8 cellular contexts compared by ENCODE assay signal in genomic region chr17:64974052-64974749, GRCh38. TPM values are rescaled to one million over a fixed set of nuclear protein-coding genes. Genes with fewer than 3 reads are reported as not detected.
DNase-seq lines count a peak whose midpoint lies in the region; ATAC-seq and TF ChIP-seq lines count a peak whose summit lies in the region.
"Not testable (repeated sequence)": the region's sequence is repeated elsewhere in the genome, so short reads cannot be mapped to it uniquely, and the experiment has no call there.

No MANE protein-coding gene starts in this region.

- not testable (repeated sequence) for H3K4ac ChIP-seq in H9 (ENCODE audit: low read depth, low read length)

- H4K20me1 ChIP-seq in H9 (ENCODE audit: control insufficient read depth, insufficient read depth, insufficient read length); OCI-LY3 (ENCODE audit: insufficient read depth, low read length); mammary epithelial cell (ENCODE audit: insufficient read depth, low read length): not testable (repeated sequence)

- not testable (repeated sequence) for H2BK12ac ChIP-seq in H9 (ENCODE audit: insufficient read length, low read depth, low read length)

- H2BK20ac ChIP-seq in H9 (ENCODE audit: low read depth, low read length, poor library complexity, severe bottlenecking), result not testable (repeated sequence)

- not testable (repeated sequence) for H3K36me3 ChIP-seq in BE2C; OCI-LY3 (replicated peaks; ENCODE audit: low read depth, low read length); mammary epithelial cell (ENCODE audit: insufficient read depth, low read length)

- not testable (repeated sequence) for H3K18ac ChIP-seq in H9 (ENCODE audit: insufficient read length, low read depth, low read length)

- H3K79me1 ChIP-seq in H9 (ENCODE audit: insufficient read depth, low read depth, low read length, poor library complexity, severe bottlenecking), result not testable (repeated sequence)

- H3K9me3 Mint-ChIP-seq in H9; activated CD4-positive, alpha-beta T cell treated with anti-CD3 and anti-CD28 coated beads, Interleukin-2, amount 10 ng/mL, durations not matched to agents 24 days and 14 days; naive B cell; stimulated activated memory B cell treated with anti-CD40 and anti-IgM and Interleukin-4, amounts not matched to agents 10 μg/mL and 1 μg/mL and 100 μg/mL, for 72 hours: not testable (repeated sequence)

- not testable (repeated sequence) for H3K9me3 ChIP-seq in BE2C; H9 (ENCODE audit: control insufficient read depth, low read depth, low read length); OCI-LY3 (ENCODE audit: insufficient read depth, low read length); mammary epithelial cell (replicated peaks; ENCODE audit: insufficient read depth, low read length)

- H3K4me1 Mint-ChIP-seq in H9, result peaks cover 12 to 22% of the 10 kb centered on the region in 2 experiments
- peaks cover 52% of the 10 kb centered on the region for H3K4me1 Mint-ChIP-seq in activated CD4-positive, alpha-beta T cell treated with anti-CD3 and anti-CD28 coated beads, Interleukin-2, amount 10 ng/mL, durations not matched to agents 24 days and 14 days
- peaks cover 43 to 63% (median 43%) of the 10 kb centered on the region in 3 donors for H3K4me1 Mint-ChIP-seq in naive B cell
- peaks cover 45% of the 10 kb centered on the region for H3K4me1 Mint-ChIP-seq in stimulated activated memory B cell treated with anti-CD40 and anti-IgM and Interleukin-4, amounts not matched to agents 10 μg/mL and 1 μg/mL and 100 μg/mL, for 72 hours

- H3K4me2 ChIP-seq in H9 (ENCODE audit: insufficient read depth, insufficient read length, low read length), result peak overlapping the region; percentile 67
- peak overlapping the region; percentile 97 for H3K4me2 ChIP-seq in OCI-LY3 (ENCODE audit: low read length)
- peak overlapping the region; percentile 97 for H3K4me2 ChIP-seq in mammary epithelial cell (ENCODE audit: insufficient read depth, low read depth, low read length)

- not testable (repeated sequence) for H3K27ac Mint-ChIP-seq in H9
- H3K27ac Mint-ChIP-seq in activated CD4-positive, alpha-beta T cell treated with anti-CD3 and anti-CD28 coated beads, Interleukin-2, amount 10 ng/mL, durations not matched to agents 24 days and 14 days, result peak overlapping the region; percentile 93
- H3K27ac Mint-ChIP-seq in naive B cell, result peak overlapping the region; percentile 97 to 100 (median 100)
- H3K27ac Mint-ChIP-seq in stimulated activated memory B cell treated with anti-CD40 and anti-IgM and Interleukin-4, amounts not matched to agents 10 μg/mL and 1 μg/mL and 100 μg/mL, for 72 hours, result peak overlapping the region; percentile 85

- not testable (repeated sequence) for H2BK5ac ChIP-seq in H9 (ENCODE audit: insufficient read length, low read length)

- not testable (repeated sequence) for H3K14ac ChIP-seq in H9 (ENCODE audit: insufficient read depth, low read length)

- H3K4me3 ChIP-seq in BE2C (ENCODE audit: low read depth, low read length) (peak overlapping the region; percentile 67), OCI-LY3 (ENCODE audit: low read length) (peak overlapping the region; percentile 86)
- not testable (repeated sequence) for H3K4me3 ChIP-seq in mammary epithelial cell (replicated peaks in 1 of 3; ENCODE audit: insufficient read depth in 1 of 3, low read depth in 2 of 3, low read length in 3 of 3)

- H3K27me3 ChIP-seq in BE2C; H9 (ENCODE audit: insufficient read depth, low read length); OCI-LY3 (ENCODE audit: low read depth, low read length); mammary epithelial cell (ENCODE audit: insufficient read depth, low read length): not testable (repeated sequence)

- H3K79me2 ChIP-seq in H9 (ENCODE audit: insufficient read depth, low read length); OCI-LY3 (ENCODE audit: low read length); mammary epithelial cell (ENCODE audit: insufficient read depth, low read length): not testable (repeated sequence)

- TSS peak; percentile 77 for BruUV-seq in mammary epithelial cell (replicated peaks; lab: Mats Ljungman, UMichigan)

- not testable (repeated sequence) for H4K8ac ChIP-seq in H9 (replicated peaks; ENCODE audit: insufficient read length, low read depth, low read length)

- H3K4me3 Mint-ChIP-seq in H9 (peak overlapping the region; percentile 93 to 97), naive B cell (peak overlapping the region; percentile 78 to 97 (median 94))
- H3K4me3 Mint-ChIP-seq in activated CD4-positive, alpha-beta T cell treated with anti-CD3 and anti-CD28 coated beads, Interleukin-2, amount 10 ng/mL, durations not matched to agents 24 days and 14 days, result peak overlapping the region; percentile 76
- H3K4me3 Mint-ChIP-seq in stimulated activated memory B cell treated with anti-CD40 and anti-IgM and Interleukin-4, amounts not matched to agents 10 μg/mL and 1 μg/mL and 100 μg/mL, for 72 hours, result peak overlapping the region; percentile 74

- not testable (repeated sequence) for ATAC-seq in naive B cell (ENCODE audit: low read depth in 2 of 2); stimulated activated memory B cell treated with anti-CD40 and anti-IgM and Interleukin-4, amounts not matched to agents 10 μg/mL and 1 μg/mL and 100 μg/mL, for 72 hours

- not testable (repeated sequence) for H3K4me1 ChIP-seq in BE2C; H9 (ENCODE audit: insufficient read depth, low read length)
- peaks cover 54% of the 10 kb centered on the region for H3K4me1 ChIP-seq in OCI-LY3 (ENCODE audit: low read length)
- H3K4me1 ChIP-seq in mammary epithelial cell (ENCODE audit: insufficient read depth, low read length), result peaks cover 23% of the 10 kb centered on the region

- H3T11ph ChIP-seq in H9 (ENCODE audit: low read length), result not testable (repeated sequence)

- H4K5ac ChIP-seq in H9 (ENCODE audit: insufficient read length, low read depth, low read length), result not testable (repeated sequence)

- dilution Hi-C loops in mammary epithelial cell (cut with HindIII; ENCODE audit: low sequenced_read_pairs), result not testable (repeated sequence)

- H2AK5ac ChIP-seq in H9 (ENCODE audit: insufficient read length, low read length), result not testable (repeated sequence)

- no CpG with 5 or more reads among the region's 7 CpGs for WGBS in H9 (ENCODE audit: extremely low coverage, insufficient read length, low lambda C conversion rate)
- WGBS in mammary epithelial cell (ENCODE audit: low coverage, missing lambda C conversion rate), result 56% methylated on average over 7 of the region's 7 CpGs

- not testable (repeated sequence) for H3K23ac ChIP-seq in H9 (ENCODE audit: insufficient read length, low read depth, low read length)

- intact Hi-C loops in activated CD4-positive, alpha-beta T cell treated with anti-CD3 and anti-CD28 coated beads, Interleukin-2, amount 10 ng/mL, durations not matched to agents 24 days and 14 days (cut with micrococcal nuclease), result loop anchor here (1.0 to 10.0 kb wide), 7 partner anchors 19 to 469 kb away; partner anchors contain the start of genes CEP95 and DDX5
- intact Hi-C loops in mammary epithelial cell (cut with micrococcal nuclease), result not testable (repeated sequence)

- H2BK120ac ChIP-seq in H9 (ENCODE audit: low read depth, low read length, poor library complexity, severe bottlenecking), result not testable (repeated sequence)

- CTCF ChIA-PET in mammary epithelial cell (lab: Charles Lee; ENCODE audit: low non-redundant PET), result interaction anchor here (0.6 kb wide), 2 partner anchors 47 to 115 kb away, joined by 3 to 5 read pairs; no protein-coding TSS in a partner anchor

- peaks cover 0 to 16% (median 2%) of the 10 kb centered on the region in 3 experiments; a peak in 5 of 7 replicates for H3K36me3 Mint-ChIP-seq in H9 (ENCODE audit: insufficient read depth in 1 of 3, low read depth in 3 of 3)
- H3K36me3 Mint-ChIP-seq in activated CD4-positive, alpha-beta T cell treated with anti-CD3 and anti-CD28 coated beads, Interleukin-2, amount 10 ng/mL, durations not matched to agents 24 days and 14 days (ENCODE audit: low read depth), result peaks cover 15% of the 10 kb centered on the region
- not testable (repeated sequence) for H3K36me3 Mint-ChIP-seq in naive B cell; stimulated activated memory B cell treated with anti-CD40 and anti-IgM and Interleukin-4, amounts not matched to agents 10 μg/mL and 1 μg/mL and 100 μg/mL, for 72 hours

- not testable (repeated sequence) for H3K23me2 ChIP-seq in H9 (ENCODE audit: insufficient read length, low read depth, low read length, poor library complexity, severe bottlenecking)

- not testable (repeated sequence) for H2AFZ ChIP-seq in H9 (ENCODE audit: low read length); OCI-LY3 (ENCODE audit: low read depth, low read length)
- H2AFZ ChIP-seq in mammary epithelial cell (ENCODE audit: low read depth, low read length), result peak overlapping the region; percentile 94

- not testable (repeated sequence) for DNase-seq in BE2C, H9, naive B cell
- DNase-seq in activated CD4-positive, alpha-beta T cell treated with anti-CD3 and anti-CD28 coated beads, Interleukin-2, amount 10 ng/mL, durations not matched to agents 24 days and 14 days, result peak; percentile 76
- peak; percentile 80 for DNase-seq in mammary epithelial cell
- DNase-seq in glomerular visceral epithelial cell (ENCODE audit: extremely low spot score), result peak; percentile 50

- H3K9ac ChIP-seq in H9 (ENCODE audit: extremely low read depth, insufficient read length, low read length), result not testable (repeated sequence)
- H3K9ac ChIP-seq in OCI-LY3 (ENCODE audit: low read length) (peak overlapping the region; percentile 92), mammary epithelial cell (ENCODE audit: insufficient read depth, low read length) (peak overlapping the region; percentile 47)

- H4K91ac ChIP-seq in H9 (ENCODE audit: insufficient read length, low read depth, low read length), result not testable (repeated sequence)

- H3K56ac ChIP-seq in H9 (ENCODE audit: insufficient read length, low read depth, low read length), result not testable (repeated sequence)

- not testable (repeated sequence) for H3K27ac ChIP-seq in H9 (ENCODE audit: insufficient read length, low read depth, low read length)
- peak overlapping the region; percentile 94 for H3K27ac ChIP-seq in OCI-LY3 (ENCODE audit: low read length)
- peak overlapping the region; percentile 82 for H3K27ac ChIP-seq in mammary epithelial cell (ENCODE audit: insufficient read depth, low read depth, low read length)

- TF ChIP-seq CTCF in BE2C (IDR thresholded peaks at IDR 0.05; ENCODE audit: low read depth, low read length); H9 (conservative IDR thresholded peaks at IDR 0.05); OCI-LY3 (IDR thresholded peaks at IDR 0.05; ENCODE audit: low read depth, low read length); mammary epithelial cell (conservative IDR thresholded peaks at IDR 0.05 in 1 of 2, IDR thresholded peaks at IDR 0.05 in 1 of 2; ENCODE audit: extremely low read depth in 1 of 2, insufficient read depth in 1 of 2, low read depth in 1 of 2, low read length in 2 of 2): not testable (repeated sequence)

- not testable (repeated sequence) for H2BK15ac ChIP-seq in H9 (ENCODE audit: low read depth, low read length)

- in situ Hi-C loops in mammary epithelial cell (cut with MboI; ENCODE audit: low sequenced_read_pairs in 2 of 2), result not testable (repeated sequence)

- H3K27me3 Mint-ChIP-seq in H9 (ENCODE audit: low read depth), result peaks cover 10% of the 10 kb centered on the region
- H3K27me3 Mint-ChIP-seq in activated CD4-positive, alpha-beta T cell treated with anti-CD3 and anti-CD28 coated beads, Interleukin-2, amount 10 ng/mL, durations not matched to agents 24 days and 14 days; naive B cell; stimulated activated memory B cell treated with anti-CD40 and anti-IgM and Interleukin-4, amounts not matched to agents 10 μg/mL and 1 μg/mL and 100 μg/mL, for 72 hours: not testable (repeated sequence)

RNA-seq across cellular contexts. Expression of gene LRRC37A3, which starts 54.9 kb away (rescaled TPM):
- 4.2 TPM for polyA plus RNA-seq in BE2C (2012; ENCODE audit: insufficient read depth, insufficient read length, low read depth)
- 5.4 and 7.1 TPM in 2 replicates for total RNA-seq in H9 (2021)
- total RNA-seq in activated CD4-positive, alpha-beta T cell treated with anti-CD3 and anti-CD28 coated beads, Interleukin-2, amount 10 ng/mL, durations not matched to agents 24 days and 14 days, result 8.3 and 12.8 TPM in 2 replicates
- 1 to 10 TPM; 2.7 to 7.7 TPM for total RNA-seq in mammary epithelial cell
- polyA plus RNA-seq in mammary epithelial cell, result 0.56 TPM
- polyA minus RNA-seq in mammary epithelial cell, result 8.4 TPM
- 1 to 10 TPM in 3 of 6 donors, under 1 TPM in 2, not detected in 1; 0.67 to 2.4 (median 1.1) TPM for polyA plus RNA-seq in naive B cell (ENCODE audit: low read depth in 6 of 6)
